ENCODE assay signal across 1 cellular context in genomic region chr14:68716698-68717097, GRCh38.
TF ChIP-seq lines count a peak whose summit lies in the region.

No MANE protein-coding gene starts in this region.

TF ChIP-seq in H1, 55 proteins besides CTCF, POLR2A, EP300 and RAD21 (continued from another document):
- TF ChIP-seq USF2 (IDR thresholded peaks at IDR 0.05; ENCODE audit: low read length): no peak
- TF ChIP-seq GABPA (IDR thresholded peaks at IDR 0.05; ENCODE audit: borderline replicate concordance, insufficient read depth, low read length): no peak
- no peak for TF ChIP-seq MAX (IDR thresholded peaks at IDR 0.05)
- no peak for TF ChIP-seq CBX8 (IDR thresholded peaks at IDR 0.05; ENCODE audit: borderline replicate concordance, low read depth, low read length)
- TF ChIP-seq EZH2 (IDR thresholded peaks at IDR 0.05; ENCODE audit: low read depth, low read length, severe bottlenecking): no peak
- TF ChIP-seq SUZ12 (IDR thresholded peaks at IDR 0.05; ENCODE audit: low read length): no peak
- TF ChIP-seq ATF2 (IDR thresholded peaks at IDR 0.05; ENCODE audit: low read length): no peak
- TF ChIP-seq HDAC2 (IDR thresholded peaks at IDR 0.05; ENCODE audit: borderline replicate concordance in 1 of 2, low read depth in 2 of 2, low read length in 2 of 2): no peak
- no peak for TF ChIP-seq ASH2L (IDR thresholded peaks at IDR 0.05; ENCODE audit: low read length)
- TF ChIP-seq SIRT6 (IDR thresholded peaks at IDR 0.05; ENCODE audit: low read length): no peak
- TF ChIP-seq SAP30 (IDR thresholded peaks at IDR 0.05; ENCODE audit: insufficient read depth, insufficient replicate concordance, low read length): no peak
- no peak for TF ChIP-seq SIX5 (IDR thresholded peaks at IDR 0.05; ENCODE audit: low read depth, low read length)
TF ChIP-seq in H1: peak in this region for 0.
